8 cellular contexts compared by ENCODE assay signal in the genomic region with DNA sequence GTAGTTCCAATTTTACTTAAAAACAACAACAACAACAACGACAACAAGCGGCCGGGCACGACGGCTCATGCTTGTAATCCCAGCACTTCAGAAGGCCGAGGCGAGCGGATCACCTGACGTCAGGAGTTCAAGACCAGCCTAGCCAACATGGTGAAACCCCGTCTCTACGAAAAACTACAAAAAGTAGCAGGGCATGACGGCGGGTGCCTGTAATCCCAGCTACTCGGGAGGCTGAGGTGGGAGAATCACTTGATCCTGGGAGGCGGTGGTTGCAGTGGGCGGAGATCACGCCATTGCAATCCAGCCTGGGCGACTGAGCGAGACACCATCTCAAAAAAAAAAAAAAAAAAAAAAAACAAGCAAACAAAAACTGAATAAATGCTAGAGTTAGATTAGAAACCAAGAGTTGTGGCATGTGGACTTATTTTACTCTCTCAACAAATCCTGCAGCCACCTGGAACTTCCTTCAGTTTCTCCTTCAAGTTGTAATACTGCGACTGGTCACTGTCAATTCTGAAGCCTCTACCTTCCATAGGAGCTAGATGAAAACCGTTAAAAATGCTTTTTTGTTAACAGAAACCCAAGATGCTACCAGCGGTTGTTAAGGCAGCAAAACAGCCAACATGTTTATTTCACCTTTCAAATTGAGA. TPM values are rescaled to one million over a fixed set of nuclear protein-coding genes. Genes with fewer than 3 reads are reported as not detected.
DNase-seq lines count a peak whose midpoint lies in the region; ATAC-seq and TF ChIP-seq lines count a peak whose summit lies in the region.

No MANE protein-coding gene starts in this region.

- H3K27me3 ChIP-seq in HUES6 (ENCODE audit: control insufficient read depth, insufficient read depth, low read length) (no peaks in the 10 kb centered on the region), brain microvascular endothelial cell (replicated peaks) (no peaks in the 10 kb centered on the region), lower lobe of right lung (ENCODE audit: low read depth) (no peaks in the 10 kb centered on the region), upper lobe of right lung (no peaks in the 10 kb centered on the region)

- H3K27ac ChIP-seq in HUES6 (ENCODE audit: low read depth, low read length) (no peak overlapping the region; the same call in 1 of the 2 replicates), brain microvascular endothelial cell (peak overlapping the region; percentile 88), lower lobe of right lung (peak overlapping the region; percentile 89), upper lobe of right lung (peak overlapping the region; percentile 95)

- H3K9me3 Mint-ChIP-seq in CD14-positive monocyte = peaks cover 0 to 2% (median 0%) of the 10 kb centered on the region in 7 donors

- H3K36me3 ChIP-seq in HUES6 (ENCODE audit: control insufficient read depth, insufficient read depth, low read length) (peaks cover 39% of the 10 kb centered on the region), brain microvascular endothelial cell (replicated peaks) (peaks cover 28% of the 10 kb centered on the region), lower lobe of right lung (peaks cover 36% of the 10 kb centered on the region), upper lobe of right lung (peaks cover 38% of the 10 kb centered on the region)

- peak overlapping the region; percentile 92 for H3K9ac ChIP-seq in HUES6 (ENCODE audit: low read length)

- no peaks in the 10 kb centered on the region for H3K27me3 Mint-ChIP-seq in CD14-positive monocyte (ENCODE audit: low read depth in 3 of 3)

- H3K27ac Mint-ChIP-seq in CD14-positive monocyte = peak overlapping the region; percentile 94 to 98 (median 97)

- H3K9me3 ChIP-seq in HUES6 (ENCODE audit: control insufficient read depth, insufficient read depth, low read depth, low read length) = no peaks in the 10 kb centered on the region
- H3K9me3 ChIP-seq in lower lobe of right lung = no peaks in the 10 kb centered on the region
- H3K9me3 ChIP-seq in upper lobe of right lung = no peaks in the 10 kb centered on the region

- H3K4me1 ChIP-seq in HUES6 (ENCODE audit: control insufficient read depth, insufficient read depth, low read length) (peaks cover 8% of the 10 kb centered on the region), lower lobe of right lung (peaks cover 32% of the 10 kb centered on the region), upper lobe of right lung (peaks cover 13% of the 10 kb centered on the region)

- H3K4me3 ChIP-seq in HUES6 (ENCODE audit: low read depth, low read length) (peak overlapping the region; percentile 93), brain microvascular endothelial cell (ENCODE audit: low read depth, low read length) (peak overlapping the region; percentile 100), lower lobe of right lung (peak overlapping the region; percentile 67), upper lobe of right lung (peak overlapping the region; percentile 91)

- peaks cover 20% of the 10 kb centered on the region for H3K4me1 Mint-ChIP-seq in CD14-positive monocyte

- intact Hi-C loops in CD14-positive monocyte (cut with micrococcal nuclease) = no loop called here
- intact Hi-C loops in lower lobe of right lung (cut with DNase I) = no loop called here
- intact Hi-C loops in upper lobe of right lung (cut with DNase I) = no loop called here

- H3K36me3 Mint-ChIP-seq in CD14-positive monocyte = peaks cover 20 to 36% of the 10 kb centered on the region in 2 donors

- DNase-seq in CD14-positive monocyte (ENCODE audit: low spot score) (no peak), brain microvascular endothelial cell (no peak), lower lobe of right lung (no peak), upper lobe of right lung (no peak), NCI-H1417 treated with DMSO at 0.1 percent for 48 hours (lab: John Stamatoyannopoulos, UW) (no peak), SIG-M5 treated with dmso at 0.1 percent for 504 hours (lab: John Stamatoyannopoulos, UW; ENCODE audit: unreplicated experiment) (no peak)

- in situ Hi-C loops in brain microvascular endothelial cell (cut with HindIII; ENCODE audit: low pct_ligation_motif_present, low sequenced_read_pairs) = loop anchor here (25.0 kb wide), 1 partner anchor 184 kb away; no protein-coding TSS in a partner anchor

- H3K4me3 Mint-ChIP-seq in CD14-positive monocyte = peak overlapping the region; percentile 90 to 95

- ATAC-seq in lower lobe of right lung (no peak), upper lobe of right lung (no peak), GM21381 (IDR thresholded peaks at IDR 0.05; ENCODE audit: unreplicated experiment) (no peak)

- no peak for TF ChIP-seq CTCF in CD14-positive monocyte (IDR thresholded peaks at IDR 0.05)
- TF ChIP-seq CTCF in brain microvascular endothelial cell (IDR thresholded peaks at IDR 0.05; ENCODE audit: low read depth, low read length, missing control alignments) = no peak
- no peak for TF ChIP-seq CTCF in lower lobe of right lung (IDR thresholded peaks at IDR 0.05)
- no peak for TF ChIP-seq CTCF in upper lobe of right lung (IDR thresholded peaks at IDR 0.05)

RNA-seq across cellular contexts. Expression of a gene that starts 1.3 kb away (rescaled TPM):
- polyA plus RNA-seq in CD14-positive monocyte = 100 to 1,000 TPM; 524 to 553 TPM
- total RNA-seq in lower lobe of right lung (238 TPM), upper lobe of right lung (254 TPM)

RNA-seq across cellular contexts. Expression of a gene that starts 7.4 kb away (rescaled TPM):
- 10 to 100 TPM; 34.6 to 50.4 TPM for polyA plus RNA-seq in CD14-positive monocyte
- total RNA-seq in lower lobe of right lung (17.8 TPM), upper lobe of right lung (17.1 TPM)

RNA-seq across cellular contexts. Expression of a gene that starts 24.7 kb away (rescaled TPM):
- polyA plus RNA-seq in CD14-positive monocyte = 10 to 100 TPM; 35.0 to 42.3 TPM
- total RNA-seq in lower lobe of right lung (11.5 TPM), upper lobe of right lung (9.8 TPM)
